Comparison of ENCODE assay signal across 12 cellular contexts in the genomic region with DNA sequence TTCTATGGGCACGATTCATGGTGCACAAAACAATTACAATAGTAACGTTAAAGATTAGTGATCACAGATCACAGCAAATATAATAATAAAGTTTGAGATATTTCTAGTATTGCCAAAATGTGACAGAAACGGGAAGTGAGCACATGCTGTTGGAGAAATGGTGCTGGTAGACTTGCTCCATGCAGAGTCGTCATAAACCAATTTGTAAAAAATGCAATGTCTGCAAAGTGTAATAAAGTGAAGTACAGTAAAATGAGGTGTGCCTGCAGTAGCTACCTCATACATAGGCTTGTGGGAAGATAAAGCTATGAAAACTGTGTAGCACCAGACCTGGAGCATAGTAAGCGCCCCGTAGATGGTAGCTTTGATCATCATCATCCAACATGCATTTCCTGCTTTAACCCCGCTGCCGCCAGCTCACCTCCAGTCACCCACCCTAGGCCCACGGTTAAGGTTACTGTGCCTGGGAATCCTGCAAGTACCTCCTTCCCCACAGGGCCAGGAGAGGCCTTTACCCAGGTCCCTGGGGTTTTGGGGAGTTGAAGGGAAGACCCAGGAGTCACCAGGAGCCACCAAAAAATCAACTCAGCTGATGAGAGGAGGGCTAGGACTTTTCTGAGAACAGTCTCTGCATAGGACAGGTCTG.
"Had no signal": no experiment of that assay in that cellular context is flagged by ENCODE, and none has a peak within 500 bp of the region (broad histone marks: within the 10 kb centered on the region; RNA-seq: fewer than 3 reads in every experiment).

No MANE protein-coding gene starts in this region.

- H3K36me3 ChIP-seq: ascending aorta, right atrium auricular region, vagina had no signal

- H3K27ac ChIP-seq: ascending aorta, right atrium auricular region, vagina, VCaP had no signal

- DNase-seq: activated CD4-positive, alpha-beta T cell treated with anti-CD3 and anti-CD28 coated beads, Interleukin-2, amount 50 U/mL, for 4 hours; activated CD4-positive, CD25-positive, alpha-beta regulatory T cell treated with anti-CD3 and anti-CD28 coated beads, Interleukin-2, amount 50 U/mL, for 72 hours; activated effector memory CD4-positive, alpha-beta T cell treated with anti-CD3 and anti-CD28 coated beads, Interleukin-2, amount 50 U/mL, for 16 hours; activated T-cell treated with anti-CD3 and anti-CD28 coated beads, Interleukin-2, amount 50 U/mL, for 72 hours; cortex of kidney; head of caudate nucleus; naive B cell; trophoblast cell had no signal

- H3K9me3 ChIP-seq: ascending aorta, right atrium auricular region, vagina had no signal

- ATAC-seq: activated T-cell treated with anti-CD3 and anti-CD28 coated beads, Interleukin-2, amount 50 U/mL, for 72 hours had no signal

- H3K4me3 ChIP-seq: ascending aorta, right atrium auricular region, vagina had no signal

- H3K27me3 ChIP-seq: ascending aorta, right atrium auricular region, vagina had no signal

- H3K4me1 ChIP-seq: ascending aorta, right atrium auricular region had no signal
